In genomic region chr2:175137793-175138192, GRCh38 we compare ENCODE assay signal across 12 cellular contexts. TPM values are rescaled to one million over a fixed set of nuclear protein-coding genes. Genes with fewer than 3 reads are reported as not detected.
A peak's percentile ranks its signal among the peaks of the same experiment; 100 is the strongest.
DNase-seq lines count a peak whose midpoint lies in the region; ATAC-seq and TF ChIP-seq lines count a peak whose summit lies in the region.
"Had no signal": no experiment of that assay in that cellular context is flagged by ENCODE, and none has a peak within 500 bp of the region (broad histone marks: within the 10 kb centered on the region; RNA-seq: fewer than 3 reads in every experiment).

No MANE protein-coding gene starts in this region.

- ATAC-seq in activated T-helper 17 cell treated with anti-CD3 and anti-CD28 coated beads, Interleukin-2, amount 50 U/mL, for 72 hours (replicated peaks): no peak
- ATAC-seq in HG02759 (IDR thresholded peaks at IDR 0.05; ENCODE audit: unreplicated experiment): no peak

- H3K36me3 Mint-ChIP-seq in activated naive CD4-positive, alpha-beta T cell treated with anti-CD3 and anti-CD28 coated beads, Interleukin-2, amount 50 U/mL, for 24 hours: peaks cover 23% of the 10 kb centered on the region
- H3K36me3 Mint-ChIP-seq in activated T-helper 17 cell treated with anti-CD3 and anti-CD28 coated beads, Interleukin-2, amount 50 U/mL, for 72 hours (ENCODE audit: low read depth): peaks cover 93% of the 10 kb centered on the region
- H3K36me3 Mint-ChIP-seq in nephron progenitor cell (ENCODE audit: low read depth): peaks cover 84% of the 10 kb centered on the region
- H3K36me3 Mint-ChIP-seq in activated CD4-positive, alpha-beta memory T cell treated with anti-CD3 and anti-CD28 coated beads, Interleukin-2, amount 10 ng/mL, durations not matched to agents 7 days and 5 days (ENCODE audit: low read depth): peaks cover 50% of the 10 kb centered on the region

- no peak for TF ChIP-seq CTCF in nephron progenitor cell (IDR thresholded peaks at IDR 0.05)

- no peaks in the 10 kb centered on the region for H3K9me3 Mint-ChIP-seq in activated naive CD4-positive, alpha-beta T cell treated with anti-CD3 and anti-CD28 coated beads, Interleukin-2, amount 50 U/mL, for 24 hours
- H3K9me3 Mint-ChIP-seq in activated T-helper 17 cell treated with anti-CD3 and anti-CD28 coated beads, Interleukin-2, amount 50 U/mL, for 72 hours: no peaks in the 10 kb centered on the region
- peaks cover 4% of the 10 kb centered on the region for H3K9me3 Mint-ChIP-seq in nephron progenitor cell
- H3K9me3 Mint-ChIP-seq in activated CD4-positive, alpha-beta memory T cell treated with anti-CD3 and anti-CD28 coated beads, Interleukin-2, amount 10 ng/mL, durations not matched to agents 7 days and 5 days: no peaks in the 10 kb centered on the region
- H3K9me3 Mint-ChIP-seq: CD4-positive, CD25-positive, alpha-beta regulatory T cell; IgD-negative memory B cell had no signal

- H3K27ac Mint-ChIP-seq in activated naive CD4-positive, alpha-beta T cell treated with anti-CD3 and anti-CD28 coated beads, Interleukin-2, amount 50 U/mL, for 24 hours: peak overlapping the region; percentile 21
- H3K27ac Mint-ChIP-seq in activated T-helper 17 cell treated with anti-CD3 and anti-CD28 coated beads, Interleukin-2, amount 50 U/mL, for 72 hours: peak overlapping the region; percentile 34
- H3K27ac Mint-ChIP-seq in nephron progenitor cell: peak overlapping the region; percentile 77
- H3K27ac Mint-ChIP-seq in activated CD4-positive, alpha-beta memory T cell treated with anti-CD3 and anti-CD28 coated beads, Interleukin-2, amount 10 ng/mL, durations not matched to agents 7 days and 5 days: no peak overlapping the region
- H3K27ac Mint-ChIP-seq: IgD-negative memory B cell had no signal

- peaks cover 56% of the 10 kb centered on the region for H3K4me1 Mint-ChIP-seq in activated naive CD4-positive, alpha-beta T cell treated with anti-CD3 and anti-CD28 coated beads, Interleukin-2, amount 50 U/mL, for 24 hours
- H3K4me1 Mint-ChIP-seq in activated T-helper 17 cell treated with anti-CD3 and anti-CD28 coated beads, Interleukin-2, amount 50 U/mL, for 72 hours: peaks cover 24% of the 10 kb centered on the region
- no peaks in the 10 kb centered on the region for H3K4me1 Mint-ChIP-seq in nephron progenitor cell
- H3K4me1 Mint-ChIP-seq in activated CD4-positive, alpha-beta memory T cell treated with anti-CD3 and anti-CD28 coated beads, Interleukin-2, amount 10 ng/mL, durations not matched to agents 7 days and 5 days: peaks cover 15% of the 10 kb centered on the region

- CTCF ChIA-PET in activated CD4-positive, alpha-beta memory T cell treated with anti-CD3 and anti-CD28 coated beads, Interleukin-2, amount 10 ng/mL, durations not matched to agents 7 days and 5 days (lab: Charles Lee): no interaction called here

- no peaks in the 10 kb centered on the region for H3K27me3 Mint-ChIP-seq in activated naive CD4-positive, alpha-beta T cell treated with anti-CD3 and anti-CD28 coated beads, Interleukin-2, amount 50 U/mL, for 24 hours
- no peaks in the 10 kb centered on the region for H3K27me3 Mint-ChIP-seq in activated T-helper 17 cell treated with anti-CD3 and anti-CD28 coated beads, Interleukin-2, amount 50 U/mL, for 72 hours
- no peaks in the 10 kb centered on the region for H3K27me3 Mint-ChIP-seq in nephron progenitor cell (ENCODE audit: low read depth, poor library complexity)
- no peaks in the 10 kb centered on the region for H3K27me3 Mint-ChIP-seq in activated CD4-positive, alpha-beta memory T cell treated with anti-CD3 and anti-CD28 coated beads, Interleukin-2, amount 10 ng/mL, durations not matched to agents 7 days and 5 days
- H3K27me3 Mint-ChIP-seq: CD4-positive, CD25-positive, alpha-beta regulatory T cell; IgD-negative memory B cell had no signal

- no peak for DNase-seq in activated naive CD4-positive, alpha-beta T cell treated with Interleukin-2 at 50 U/mL for 16 hours
- DNase-seq in nephron progenitor cell (no peak), NCI-H1048 (lab: John Stamatoyannopoulos, UW) (no peak)
- DNase-seq in activated CD4-positive, alpha-beta memory T cell treated with anti-CD3 and anti-CD28 coated beads, Interleukin-2, amount 10 ng/mL, durations not matched to agents 7 days and 5 days: no peak
- DNase-seq: ACHN; CD4-positive, CD25-positive, alpha-beta regulatory T cell; DMS53; H7 had no signal

- POLR2A ChIA-PET in activated CD4-positive, alpha-beta memory T cell treated with anti-CD3 and anti-CD28 coated beads, Interleukin-2, amount 10 ng/mL, durations not matched to agents 7 days and 5 days (lab: Charles Lee): no interaction called here

- no peak overlapping the region for H3K4me3 Mint-ChIP-seq in activated naive CD4-positive, alpha-beta T cell treated with anti-CD3 and anti-CD28 coated beads, Interleukin-2, amount 50 U/mL, for 24 hours
- H3K4me3 Mint-ChIP-seq in activated T-helper 17 cell treated with anti-CD3 and anti-CD28 coated beads, Interleukin-2, amount 50 U/mL, for 72 hours: no peak overlapping the region
- no peak overlapping the region for H3K4me3 Mint-ChIP-seq in nephron progenitor cell
- H3K4me3 Mint-ChIP-seq in activated CD4-positive, alpha-beta memory T cell treated with anti-CD3 and anti-CD28 coated beads, Interleukin-2, amount 10 ng/mL, durations not matched to agents 7 days and 5 days: no peak overlapping the region
- H3K4me3 Mint-ChIP-seq: CD4-positive, CD25-positive, alpha-beta regulatory T cell had no signal

RNA-seq across cellular contexts. Expression of gene ATF2, which starts 30.2 kb away (rescaled TPM):
- 10 to 100 TPM; 57.5 to 64.1 TPM for total RNA-seq in activated T-helper 17 cell treated with anti-CD3 and anti-CD28 coated beads, Interleukin-2, amount 50 U/mL, for 72 hours
- 10 to 100 TPM; 61.4 to 63.6 TPM for total RNA-seq in activated CD4-positive, alpha-beta memory T cell treated with anti-CD3 and anti-CD28 coated beads, Interleukin-2, amount 10 ng/mL, durations not matched to agents 7 days and 5 days

RNA-seq across cellular contexts. Expression of gene ATP5MC3, which starts 43.7 kb away (rescaled TPM):
- 100 to 1,000 TPM; 200 to 416 TPM for total RNA-seq in activated T-helper 17 cell treated with anti-CD3 and anti-CD28 coated beads, Interleukin-2, amount 50 U/mL, for 72 hours
- 100 to 1,000 TPM; 200 to 210 TPM for total RNA-seq in activated CD4-positive, alpha-beta memory T cell treated with anti-CD3 and anti-CD28 coated beads, Interleukin-2, amount 10 ng/mL, durations not matched to agents 7 days and 5 days
